In the genomic region with DNA sequence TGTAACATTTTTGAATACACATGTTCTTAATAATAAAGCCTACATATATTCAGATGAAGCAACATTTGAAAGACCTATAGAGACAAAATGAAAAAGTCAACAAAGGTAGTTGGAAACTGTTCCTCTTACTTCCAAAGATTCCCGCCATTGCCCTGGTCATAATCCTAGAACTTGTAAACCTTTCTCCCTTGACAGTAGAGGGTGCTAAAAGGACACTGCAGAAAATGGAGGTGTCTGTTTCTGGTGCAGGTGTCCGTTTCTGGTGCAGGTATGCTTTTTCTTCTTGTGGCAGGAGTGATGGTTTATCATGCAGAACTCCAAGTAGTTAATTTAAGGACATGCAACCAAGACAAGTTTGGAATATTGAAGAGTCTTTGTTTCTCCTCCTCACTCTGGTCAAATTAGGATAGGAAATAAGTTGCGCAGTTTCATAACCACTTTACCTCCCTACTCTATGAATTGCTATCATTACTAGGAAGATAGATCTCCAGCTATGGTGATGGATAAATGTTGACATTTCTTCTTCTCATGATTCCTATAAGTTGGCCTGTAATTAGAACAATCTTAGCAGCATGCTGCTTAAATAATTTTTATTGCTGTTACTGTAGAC, we compare ENCODE assay signal across 8 cellular contexts. TPM values are rescaled to one million over a fixed set of nuclear protein-coding genes. Genes with fewer than 3 reads are reported as not detected.
DNase-seq lines count a peak whose midpoint lies in the region; ATAC-seq and TF ChIP-seq lines count a peak whose summit lies in the region.

No MANE protein-coding gene starts in this region.

- H3K4me1 ChIP-seq in cardiac muscle cell (ENCODE audit: low read depth), result no peaks in the 10 kb centered on the region
- H3K4me1 ChIP-seq in PC-9 (replicated peaks; ENCODE audit: insufficient read depth), result no peaks in the 10 kb centered on the region

- intact Hi-C loops in left cardiac atrium (cut with DNase I), result no loop called here
- intact Hi-C loops in PC-9 (cut with micrococcal nuclease; ENCODE audit: unreplicated experiment), result loop anchor here (2.0 to 5.0 kb wide), 3 partner anchors 568 to 1198 kb away; no protein-coding TSS in a partner anchor

- no peak overlapping the region for H3K4me2 ChIP-seq in PC-9

- H3K27ac ChIP-seq in cardiac muscle cell (no peak overlapping the region), PC-9 (no peak overlapping the region)

- POLR2A ChIA-PET in PC-9 (lab: Charles Lee; ENCODE audit: unreplicated experiment), result no interaction called here

- ATAC-seq in left cardiac atrium (no peak), HG03196 (IDR thresholded peaks at IDR 0.05; ENCODE audit: unreplicated experiment) (peak; percentile 69)

- no peaks in the 10 kb centered on the region for H3K9me3 ChIP-seq in cardiac muscle cell (ENCODE audit: low read depth)
- no peaks in the 10 kb centered on the region for H3K9me3 ChIP-seq in PC-9 (ENCODE audit: insufficient read depth, low read depth)

- DNase-seq in cardiac muscle cell (ENCODE audit: low read depth in 1 of 2, low spot score in 1 of 2), result peak; percentile 11 to 41
- DNase-seq in left cardiac atrium, result no peak
- no peak for DNase-seq in PC-9
- peak; percentile 35 for DNase-seq in iPS-NIHi11 (ENCODE audit: low spot score)
- DNase-seq in AG08395 (ENCODE audit: low spot score), result no peak
- DNase-seq in NCI-H1048 (lab: John Stamatoyannopoulos, UW), result no peak
- no peak for DNase-seq in activated CD8-positive, alpha-beta memory T cell treated with anti-CD3 and anti-CD28 coated beads, Interleukin-2, amount 50 U/mL, for 48 hours

- H3K4me3 ChIP-seq in cardiac muscle cell (no peak overlapping the region), PC-9 (no peak overlapping the region)

- no TSS peak for BruUV-seq in PC-9 (replicated peaks; lab: Mats Ljungman, UMichigan)

- H3K27me3 ChIP-seq in cardiac muscle cell (peaks cover 13% of the 10 kb centered on the region), PC-9 (ENCODE audit: insufficient read depth, low read depth) (no peaks in the 10 kb centered on the region)

- H3K79me2 ChIP-seq in PC-9 (ENCODE audit: low read depth), result no peaks in the 10 kb centered on the region

- no peaks in the 10 kb centered on the region for H3F3A ChIP-seq in PC-9 (ENCODE audit: insufficient read depth, low read depth)

- no peaks in the 10 kb centered on the region for H3K9me2 ChIP-seq in PC-9 (ENCODE audit: insufficient read depth)

- CTCF ChIA-PET in PC-9 (lab: Charles Lee), result no interaction called here

- no peak overlapping the region for H2AFZ ChIP-seq in PC-9

- H4K20me1 ChIP-seq in PC-9 (ENCODE audit: insufficient read depth), result no peaks in the 10 kb centered on the region

- no peaks in the 10 kb centered on the region for H3K36me3 ChIP-seq in cardiac muscle cell
- no peaks in the 10 kb centered on the region for H3K36me3 ChIP-seq in PC-9 (ENCODE audit: low read depth)

- TF ChIP-seq CTCF in cardiac muscle cell (IDR thresholded peaks at IDR 0.05; ENCODE audit: low read depth, low read length) (peak; percentile 41), PC-9 (conservative IDR thresholded peaks at IDR 0.05) (peak; percentile 64)

RNA-seq across cellular contexts. Expression of gene FAM174A, which starts 56.0 kb away (rescaled TPM):
- total RNA-seq in cardiac muscle cell (37.7 and 66.8 TPM in 2 replicates), left cardiac atrium (10 to 100 TPM; 12.6 to 20.8 TPM), PC-9 (2021) (9.2 and 11.6 TPM in 2 replicates)
- 29.7 and 37.6 TPM in 2 replicates for polyA plus RNA-seq in cardiac muscle cell

Comparison
In these comparisons a context has a peak if more than half of its experiments do, and no peak if none do; other contexts are left out.
1. DNase-seq: peak in cardiac muscle cell (2 of 2) and iPS-NIHi11 (single experiment); none in left cardiac atrium (single experiment), PC-9 (0 of 2), AG08395 (single experiment), NCI-H1048 (single experiment) and activated CD8-positive, alpha-beta memory T cell treated with anti-CD3 and anti-CD28 coated beads, Interleukin-2, amount 50 U/mL, for 48 hours (single experiment).